In genomic region chr4:55736605-55737183, GRCh38 we compare ENCODE assay signal across 9 cellular contexts.
DNase-seq lines count a peak whose midpoint lies in the region; TF ChIP-seq lines count a peak whose summit lies in the region.
"Had no signal": no experiment of that assay in that cellular context is flagged by ENCODE, and none has a peak within 500 bp of the region (broad histone marks: within the 10 kb centered on the region; RNA-seq: fewer than 3 reads in every experiment).

No MANE protein-coding gene starts in this region.

- H3K36me3 Mint-ChIP-seq in brain (no peaks in the 10 kb centered on the region), nephron progenitor cell (ENCODE audit: low read depth) (no peaks in the 10 kb centered on the region)

- H3K9me3 Mint-ChIP-seq in brain (peaks cover 0 to 4% (median 0%) of the 10 kb centered on the region in 5 experiments), nephron progenitor cell (peaks cover 14% of the 10 kb centered on the region)

- H3K4me1 Mint-ChIP-seq in brain = no peaks in the 10 kb centered on the region
- H3K4me1 Mint-ChIP-seq in nephron progenitor cell = no peaks in the 10 kb centered on the region

- H3K27me3 Mint-ChIP-seq in brain = peaks cover 10% of the 10 kb centered on the region
- H3K27me3 Mint-ChIP-seq in nephron progenitor cell (ENCODE audit: low read depth, poor library complexity) = no peaks in the 10 kb centered on the region

- peak; percentile 18 for DNase-seq in GM03348 (ENCODE audit: low spot score)
- no peak for DNase-seq in nephron progenitor cell
- no peak for DNase-seq in GDM1 (lab: John Stamatoyannopoulos, UW)
- no peak for DNase-seq in amniotic stem cell (lab: John Stamatoyannopoulos, UW)
- DNase-seq in NK-92 treated with Interleukin-12 subunit alpha and Interleukin-12 subunit beta, amount 100 ng/mL, for 24 hours (lab: John Stamatoyannopoulos, UW) = no peak
- DNase-seq: NCI-H1436 treated with DMSO at 0.1 percent for 48 hours; stimulated activated CD4-positive, alpha-beta T cell treated with anti-CD3 and anti-CD28 coated beads, Interleukin-4, amount 100 ng/mL, for 24 hours had no signal

- H3K27ac Mint-ChIP-seq in brain (no peak overlapping the region), nephron progenitor cell (no peak overlapping the region)

- H3K4me3 Mint-ChIP-seq in brain (no peak overlapping the region), nephron progenitor cell (no peak overlapping the region)

- peak; percentile 57 for TF ChIP-seq CTCF in LNCAP (IDR thresholded peaks at IDR 0.05)
- peak; percentile 66 to 75 for TF ChIP-seq CTCF in brain (conservative IDR thresholded peaks at IDR 0.05)
- TF ChIP-seq CTCF in nephron progenitor cell (IDR thresholded peaks at IDR 0.05) = peak; percentile 47
